ENCODE assay signal across 14 cellular contexts in the genomic region with DNA sequence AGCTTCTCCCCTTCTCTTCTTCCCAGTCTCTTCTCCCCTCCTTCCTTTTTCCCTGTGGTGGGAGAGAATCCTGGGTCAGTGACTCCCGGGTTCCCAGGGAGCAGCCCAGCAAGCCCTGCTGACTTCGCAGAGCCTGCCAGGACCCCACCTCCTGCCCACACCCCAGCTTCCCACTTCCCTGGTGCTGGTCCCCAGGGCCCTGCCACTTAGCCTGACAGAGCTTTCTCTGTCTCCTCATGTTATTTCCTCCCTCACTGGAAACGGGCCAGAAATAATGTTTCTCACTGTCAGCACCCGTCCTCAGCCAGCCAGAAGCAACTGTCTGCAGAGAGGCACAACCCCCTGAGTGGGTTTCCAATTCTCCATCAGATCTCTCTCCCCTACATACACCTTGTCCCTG. TPM values are rescaled to one million over a fixed set of nuclear protein-coding genes. Genes with fewer than 3 reads are reported as not detected.
DNase-seq lines count a peak whose midpoint lies in the region; ATAC-seq and TF ChIP-seq lines count a peak whose summit lies in the region.
"Had no signal": no experiment of that assay in that cellular context is flagged by ENCODE, and none has a peak within 500 bp of the region (broad histone marks: within the 10 kb centered on the region; RNA-seq: fewer than 3 reads in every experiment).

No MANE protein-coding gene starts in this region.

- peaks cover 2% of the 10 kb centered on the region for H3K36me3 Mint-ChIP-seq in neural progenitor cell
- H3K36me3 Mint-ChIP-seq: CD4-positive, CD25-positive, alpha-beta regulatory T cell had no signal

- no peak overlapping the region for H3K27ac ChIP-seq in neural progenitor cell
- H3K27ac ChIP-seq: esophagus muscularis mucosa had no signal

- peaks cover 8% of the 10 kb centered on the region for H3K9me3 ChIP-seq in neural progenitor cell (ENCODE audit: low read depth)

- H3K27ac Mint-ChIP-seq in neural progenitor cell: no peak overlapping the region
- H3K27ac Mint-ChIP-seq: CD4-positive, CD25-positive, alpha-beta regulatory T cell had no signal

- H3K27me3 ChIP-seq in neural progenitor cell: no peaks in the 10 kb centered on the region
- H3K27me3 ChIP-seq: esophagus muscularis mucosa had no signal

- H3K4me3 Mint-ChIP-seq in neural progenitor cell: peak overlapping the region; percentile 23
- H3K4me3 Mint-ChIP-seq: CD4-positive, CD25-positive, alpha-beta regulatory T cell; central memory CD8-positive, alpha-beta T cell had no signal

- peaks cover 26% of the 10 kb centered on the region for H3K9me3 Mint-ChIP-seq in neural progenitor cell

- H4K20me1 ChIP-seq in neural progenitor cell (ENCODE audit: low read depth): no peaks in the 10 kb centered on the region

- H3K4me1 Mint-ChIP-seq in neural progenitor cell: peaks cover 4% of the 10 kb centered on the region
- H3K4me1 Mint-ChIP-seq: CD4-positive, CD25-positive, alpha-beta regulatory T cell; central memory CD8-positive, alpha-beta T cell had no signal

- no peaks in the 10 kb centered on the region for H3K79me2 ChIP-seq in neural progenitor cell (ENCODE audit: low read depth)

- H3K9ac ChIP-seq in neural progenitor cell: no peak overlapping the region

- no peaks in the 10 kb centered on the region for H3K36me3 ChIP-seq in neural progenitor cell
- H3K36me3 ChIP-seq: esophagus muscularis mucosa had no signal

- no peak overlapping the region for H3K4me3 ChIP-seq in neural progenitor cell
- H3K4me3 ChIP-seq: esophagus muscularis mucosa had no signal

- H3K4me2 ChIP-seq in neural progenitor cell: no peak overlapping the region

- peaks cover 5% of the 10 kb centered on the region for H3K27me3 Mint-ChIP-seq in neural progenitor cell (ENCODE audit: insufficient read depth, low read depth)

- ATAC-seq in HG03175 (IDR thresholded peaks at IDR 0.05; ENCODE audit: unreplicated experiment) (no peak), HG03457 (IDR thresholded peaks at IDR 0.05; ENCODE audit: unreplicated experiment) (no peak), HG02571 (IDR thresholded peaks at IDR 0.05; ENCODE audit: unreplicated experiment) (no peak), HG02763 (IDR thresholded peaks at IDR 0.05; ENCODE audit: unreplicated experiment) (no peak)

- DNase-seq in GM03348 (ENCODE audit: low spot score) (peak; percentile 72), OCI-M1 (lab: John Stamatoyannopoulos, UW) (peak; percentile 7), globus pallidus (ENCODE audit: low spot score) (peak; percentile 75), neural progenitor cell (ENCODE audit: low spot score) (no peak)
- DNase-seq: activated CD4-positive, alpha-beta T cell treated with anti-CD3 and anti-CD28 coated beads, Interleukin-2, amount 50 U/mL, for 4 hours; activated gamma-delta T cell; CD4-positive, CD25-positive, alpha-beta regulatory T cell; T-helper 2 cell had no signal

- H3K4me1 ChIP-seq in neural progenitor cell: no peaks in the 10 kb centered on the region

- peak overlapping the region; percentile 37 for H2AFZ ChIP-seq in neural progenitor cell (replicated peaks)

- TF ChIP-seq CTCF in neural progenitor cell (IDR thresholded peaks at IDR 0.05): no peak

- H3F3A ChIP-seq in neural progenitor cell (ENCODE audit: low read depth): no peaks in the 10 kb centered on the region

RNA-seq across cellular contexts. Expression of a gene that starts 27.1 kb away (rescaled TPM):
- total RNA-seq in neural progenitor cell (ENCODE audit: low replicate concordance): 0.32 and 5.4 TPM in 2 replicates
